ENCODE assay signal across 19 cellular contexts in genomic region chr10:72090326-72090725, GRCh38. TPM values are rescaled to one million over a fixed set of nuclear protein-coding genes. Genes with fewer than 3 reads are reported as not detected.
DNase-seq lines count a peak whose midpoint lies in the region; ATAC-seq and TF ChIP-seq lines count a peak whose summit lies in the region.
"Had no signal": no experiment of that assay in that cellular context is flagged by ENCODE, and none has a peak within 500 bp of the region (broad histone marks: within the 10 kb centered on the region; RNA-seq: fewer than 3 reads in every experiment).

No MANE protein-coding gene starts in this region.

- H3K27me3 Mint-ChIP-seq in activated CD4-positive, alpha-beta T cell treated with anti-CD3 and anti-CD28 coated beads for 36 hours, result no peaks in the 10 kb centered on the region
- H3K27me3 Mint-ChIP-seq in CD4-positive, alpha-beta T cell, result peaks cover 4% of the 10 kb centered on the region
- no peaks in the 10 kb centered on the region for H3K27me3 Mint-ChIP-seq in activated CD8-positive, alpha-beta T cell treated with anti-CD3 and anti-CD28 coated beads, Interleukin-2, amount 10 ng/mL, durations not matched to agents 7 days and 5 days (ENCODE audit: low read depth)
- H3K27me3 Mint-ChIP-seq in glutamatergic neuron (ENCODE audit: unreplicated experiment) (peaks cover 26% of the 10 kb centered on the region), neural progenitor cell (ENCODE audit: insufficient read depth, low read depth) (peaks cover 32% of the 10 kb centered on the region)

- peak overlapping the region; percentile 93 for H3K27ac Mint-ChIP-seq in activated CD4-positive, alpha-beta T cell treated with anti-CD3 and anti-CD28 coated beads for 36 hours
- H3K27ac Mint-ChIP-seq in CD4-positive, alpha-beta T cell, result peak overlapping the region; percentile 98
- H3K27ac Mint-ChIP-seq in activated CD8-positive, alpha-beta T cell treated with anti-CD3 and anti-CD28 coated beads, Interleukin-2, amount 10 ng/mL, durations not matched to agents 7 days and 5 days, result peak overlapping the region; percentile 90
- H3K27ac Mint-ChIP-seq in glutamatergic neuron (ENCODE audit: unreplicated experiment) (peak overlapping the region; percentile 100), neural progenitor cell (no peak overlapping the region)

- H3K9me3 ChIP-seq in CD4-positive, alpha-beta T cell (ENCODE audit: control insufficient read depth, low read length), result no peaks in the 10 kb centered on the region
- no peaks in the 10 kb centered on the region for H3K9me3 ChIP-seq in neural progenitor cell (ENCODE audit: low read depth)
- H3K9me3 ChIP-seq: SJCRH30, suprapubic skin, uterus had no signal

- no peaks in the 10 kb centered on the region for H4K20me1 ChIP-seq in neural progenitor cell (ENCODE audit: low read depth)

- H3K36me3 ChIP-seq in neural progenitor cell, result no peaks in the 10 kb centered on the region
- H3K36me3 ChIP-seq: SJCRH30, uterus had no signal

- no peak overlapping the region for H3K9ac ChIP-seq in neural progenitor cell
- H3K9ac ChIP-seq: KMS-11 had no signal

- H2AFZ ChIP-seq in neural progenitor cell (replicated peaks), result no peak overlapping the region

- peaks cover 38% of the 10 kb centered on the region for H3K4me1 ChIP-seq in neural progenitor cell

- peaks cover 21% of the 10 kb centered on the region for H3K36me3 Mint-ChIP-seq in activated CD4-positive, alpha-beta T cell treated with anti-CD3 and anti-CD28 coated beads for 36 hours (ENCODE audit: low read depth)
- H3K36me3 Mint-ChIP-seq in CD4-positive, alpha-beta T cell (ENCODE audit: low read depth), result peaks cover 34% of the 10 kb centered on the region
- H3K36me3 Mint-ChIP-seq in activated CD8-positive, alpha-beta T cell treated with anti-CD3 and anti-CD28 coated beads, Interleukin-2, amount 10 ng/mL, durations not matched to agents 7 days and 5 days (ENCODE audit: low read depth), result peaks cover 36% of the 10 kb centered on the region
- no peaks in the 10 kb centered on the region for H3K36me3 Mint-ChIP-seq in glutamatergic neuron (ENCODE audit: unreplicated experiment)
- peaks cover 7% of the 10 kb centered on the region for H3K36me3 Mint-ChIP-seq in neural progenitor cell

- H3K4me2 ChIP-seq in neural progenitor cell, result no peak overlapping the region
- H3K4me2 ChIP-seq: KMS-11, smooth muscle cell had no signal

- ATAC-seq in activated CD4-positive, alpha-beta T cell treated with anti-CD3 and anti-CD28 coated beads for 36 hours, result no peak
- no peak for ATAC-seq in CD4-positive, alpha-beta T cell (ENCODE audit: poor library complexity)
- no peak for ATAC-seq in activated CD8-positive, alpha-beta T cell treated with anti-CD3 and anti-CD28 coated beads, Interleukin-2, amount 10 ng/mL, durations not matched to agents 7 days and 5 days
- ATAC-seq: HCT116, left cardiac atrium had no signal

- peaks cover 56% of the 10 kb centered on the region for H3K4me1 Mint-ChIP-seq in activated CD4-positive, alpha-beta T cell treated with anti-CD3 and anti-CD28 coated beads for 36 hours
- peaks cover 52% of the 10 kb centered on the region for H3K4me1 Mint-ChIP-seq in CD4-positive, alpha-beta T cell (ENCODE audit: low read depth)
- H3K4me1 Mint-ChIP-seq in activated CD8-positive, alpha-beta T cell treated with anti-CD3 and anti-CD28 coated beads, Interleukin-2, amount 10 ng/mL, durations not matched to agents 7 days and 5 days (ENCODE audit: low read depth), result peaks cover 52% of the 10 kb centered on the region
- peaks cover 28% of the 10 kb centered on the region for H3K4me1 Mint-ChIP-seq in glutamatergic neuron (ENCODE audit: low read depth, unreplicated experiment)
- peaks cover 41% of the 10 kb centered on the region for H3K4me1 Mint-ChIP-seq in neural progenitor cell

- POLR2A ChIA-PET in activated CD4-positive, alpha-beta T cell treated with anti-CD3 and anti-CD28 coated beads for 36 hours (lab: Charles Lee), result no interaction called here
- POLR2A ChIA-PET in CD4-positive, alpha-beta T cell (lab: Charles Lee), result interaction anchor here (2.0 to 8.0 kb wide), 9 partner anchors 10 to 37 kb away, joined by 6 to 117 read pairs (median 42); no protein-coding TSS in a partner anchor
- POLR2A ChIA-PET in activated CD8-positive, alpha-beta T cell treated with anti-CD3 and anti-CD28 coated beads, Interleukin-2, amount 10 ng/mL, durations not matched to agents 7 days and 5 days (lab: Charles Lee), result interaction anchor here (0.5 to 0.9 kb wide), 2 partner anchors 41 to 75 kb away, joined by 3 read pairs; no protein-coding TSS in a partner anchor

- CTCF ChIA-PET in activated CD4-positive, alpha-beta T cell treated with anti-CD3 and anti-CD28 coated beads for 36 hours (lab: Charles Lee), result interaction anchor here (0.6 to 2.1 kb wide), 8 partner anchors 11 to 215 kb away, joined by 3 to 8 read pairs (median 3); partner anchors contain the start of gene ASCC1
- CTCF ChIA-PET in CD4-positive, alpha-beta T cell (lab: Charles Lee), result interaction anchor here (1.1 to 1.8 kb wide), 4 partner anchors 11 to 247 kb away, joined by 3 to 4 read pairs (median 4); no protein-coding TSS in a partner anchor
- CTCF ChIA-PET in activated CD8-positive, alpha-beta T cell treated with anti-CD3 and anti-CD28 coated beads, Interleukin-2, amount 10 ng/mL, durations not matched to agents 7 days and 5 days (lab: Charles Lee), result interaction anchor here (1.0 to 3.1 kb wide), 8 partner anchors 9 to 247 kb away, joined by 3 to 14 read pairs (median 6); no protein-coding TSS in a partner anchor

- TF ChIP-seq CTCF in CD4-positive, alpha-beta T cell (IDR thresholded peaks at IDR 0.05), result no peak
- TF ChIP-seq CTCF in glutamatergic neuron (IDR thresholded peaks at IDR 0.05; ENCODE audit: partially characterized antibody, unreplicated experiment) (no peak), neural progenitor cell (IDR thresholded peaks at IDR 0.05) (no peak)

- no peaks in the 10 kb centered on the region for H3K9me3 Mint-ChIP-seq in activated CD4-positive, alpha-beta T cell treated with anti-CD3 and anti-CD28 coated beads for 36 hours (ENCODE audit: low read depth)
- H3K9me3 Mint-ChIP-seq in CD4-positive, alpha-beta T cell, result no peaks in the 10 kb centered on the region
- H3K9me3 Mint-ChIP-seq in activated CD8-positive, alpha-beta T cell treated with anti-CD3 and anti-CD28 coated beads, Interleukin-2, amount 10 ng/mL, durations not matched to agents 7 days and 5 days (ENCODE audit: insufficient read depth), result no peaks in the 10 kb centered on the region
- H3K9me3 Mint-ChIP-seq in glutamatergic neuron (ENCODE audit: unreplicated experiment) (peaks cover 27% of the 10 kb centered on the region), neural progenitor cell (no peaks in the 10 kb centered on the region)

- peak overlapping the region; percentile 98 for H3K4me3 Mint-ChIP-seq in activated CD4-positive, alpha-beta T cell treated with anti-CD3 and anti-CD28 coated beads for 36 hours
- H3K4me3 Mint-ChIP-seq in CD4-positive, alpha-beta T cell, result peak overlapping the region; percentile 87
- peak overlapping the region; percentile 46 for H3K4me3 Mint-ChIP-seq in activated CD8-positive, alpha-beta T cell treated with anti-CD3 and anti-CD28 coated beads, Interleukin-2, amount 10 ng/mL, durations not matched to agents 7 days and 5 days
- H3K4me3 Mint-ChIP-seq in glutamatergic neuron (ENCODE audit: unreplicated experiment), result no peak overlapping the region
- no peak overlapping the region for H3K4me3 Mint-ChIP-seq in neural progenitor cell

- intact Hi-C loops in activated CD4-positive, alpha-beta T cell treated with anti-CD3 and anti-CD28 coated beads for 36 hours (cut with DNase I, micrococcal nuclease), result loop anchor here in 1 of 2 experiments (10.0 kb wide), 1 partner anchor 1256 kb away; no protein-coding TSS in a partner anchor
- intact Hi-C loops in CD4-positive, alpha-beta T cell (cut with DNase I, micrococcal nuclease), result loop anchor here in 1 of 2 experiments (2.0 kb wide), 1 partner anchor 14 kb away; no protein-coding TSS in a partner anchor

- H3K79me2 ChIP-seq in neural progenitor cell (ENCODE audit: low read depth), result no peaks in the 10 kb centered on the region

- H3K4me3 ChIP-seq in neural progenitor cell, result no peak overlapping the region
- H3K4me3 ChIP-seq: smooth muscle cell, suprapubic skin, uterus had no signal

- no peak for DNase-seq in activated CD4-positive, alpha-beta T cell treated with anti-CD3 and anti-CD28 coated beads for 36 hours
- DNase-seq in activated CD4-positive, alpha-beta T cell treated with anti-CD3 and anti-CD28 coated beads for 1 hour, result no peak
- no peak for DNase-seq in CD4-positive, alpha-beta T cell
- no peak for DNase-seq in activated CD8-positive, alpha-beta T cell treated with anti-CD3 and anti-CD28 coated beads, Interleukin-2, amount 10 ng/mL, durations not matched to agents 7 days and 5 days
- DNase-seq in glutamatergic neuron (no peak), NCI-H526 (lab: John Stamatoyannopoulos, UW) (no peak), OCI-M2 (lab: John Stamatoyannopoulos, UW; ENCODE audit: unreplicated experiment) (no peak), neural progenitor cell (ENCODE audit: low spot score) (no peak)
- DNase-seq: EL; left cardiac atrium; NCI-H1694; stimulated activated CD4-positive, alpha-beta T cell treated with anti-CD3 and anti-CD28 coated beads, Interleukin-4, amount 100 ng/mL, for 4 hours; uterus had no signal

- H3K27me3 ChIP-seq in CD4-positive, alpha-beta T cell (ENCODE audit: control insufficient read depth, insufficient read depth, low read length), result no peaks in the 10 kb centered on the region
- peaks cover 53% of the 10 kb centered on the region for H3K27me3 ChIP-seq in neural progenitor cell
- H3K27me3 ChIP-seq: SJCRH30 had no signal

- peaks cover 30% of the 10 kb centered on the region for H3F3A ChIP-seq in neural progenitor cell (ENCODE audit: low read depth)

- H3K27ac ChIP-seq in CD4-positive, alpha-beta T cell (ENCODE audit: low read depth, low read length), result peak overlapping the region; percentile 96
- H3K27ac ChIP-seq in neural progenitor cell, result no peak overlapping the region
- H3K27ac ChIP-seq: KMS-11, suprapubic skin, uterus had no signal

RNA-seq across cellular contexts. Expression of gene SPOCK2, which starts 2.0 kb away (rescaled TPM):
- 100 to 1,000 TPM; 158 to 165 TPM for total RNA-seq in activated CD4-positive, alpha-beta T cell treated with anti-CD3 and anti-CD28 coated beads for 36 hours
- total RNA-seq in CD4-positive, alpha-beta T cell, result 100 to 1,000 TPM; 976 to 998 TPM
- 100 to 1,000 TPM; 261 to 268 TPM for total RNA-seq in activated CD8-positive, alpha-beta T cell treated with anti-CD3 and anti-CD28 coated beads, Interleukin-2, amount 10 ng/mL, durations not matched to agents 7 days and 5 days
- 362 TPM for total RNA-seq in glutamatergic neuron (ENCODE audit: unreplicated experiment)
- total RNA-seq in neural progenitor cell (ENCODE audit: low replicate concordance), result 1.9 and 3.2 TPM in 2 replicates
- total RNA-seq: HT1080 had no signal

Comparison
In these comparisons a context has a peak if more than half of its experiments do, and no peak if none do; other contexts are left out.
1. H3K4me3 Mint-ChIP-seq: peak in activated CD4-positive, alpha-beta T cell treated with anti-CD3 and anti-CD28 coated beads for 36 hours (single experiment), CD4-positive, alpha-beta T cell (single experiment) and activated CD8-positive, alpha-beta T cell treated with anti-CD3 and anti-CD28 coated beads, Interleukin-2, amount 10 ng/mL, durations not matched to agents 7 days and 5 days (single experiment); none in glutamatergic neuron (single experiment) and neural progenitor cell (single experiment).
2. RNA of gene SPOCK2, which starts 2.0 kb away (total RNA-seq): 976 to 998 TPM in CD4-positive, alpha-beta T cell, 362 TPM in glutamatergic neuron (single experiment), 261 to 268 TPM in activated CD8-positive, alpha-beta T cell treated with anti-CD3 and anti-CD28 coated beads, Interleukin-2, amount 10 ng/mL, durations not matched to agents 7 days and 5 days and 158 to 165 TPM in activated CD4-positive, alpha-beta T cell treated with anti-CD3 and anti-CD28 coated beads for 36 hours; 1.9 to 3.2 TPM in neural progenitor cell; every median in the first group is over 10 times any median in the second.